In genomic region chr12:123905319-123905925, GRCh38 we compare ENCODE assay signal across 8 cellular contexts.
DNase-seq lines count a peak whose midpoint lies in the region; ATAC-seq and TF ChIP-seq lines count a peak whose summit lies in the region.

No MANE protein-coding gene starts in this region.

- no TSS peak for BruUV-seq in mammary epithelial cell (replicated peaks; lab: Mats Ljungman, UMichigan)

- peak; percentile 21 to 45 for DNase-seq in NCI-H2081 (lab: John Stamatoyannopoulos, UW)
- DNase-seq in NCI-H2081 treated with DMSO at 0.1 percent for 48 hours (lab: John Stamatoyannopoulos, UW) = no peak
- peak; percentile 44 for DNase-seq in NCI-H2029 treated with DMSO at 0.1 percent for 48 hours (lab: John Stamatoyannopoulos, UW)
- no peak for DNase-seq in activated B cell treated with CpG ODN at 0.5 μM for 24 hours
- DNase-seq in mammary epithelial cell = peak; percentile 74
- peak; percentile 18 for DNase-seq in kidney epithelial cell (ENCODE audit: low read depth)
- DNase-seq in stimulated activated CD4-positive, alpha-beta T cell treated with anti-CD3 and anti-CD28 coated beads, Interleukin-2, amount 100 ng/mL, for 48 hours = peak; percentile 67 to 74

- dilution Hi-C loops in mammary epithelial cell (cut with HindIII; ENCODE audit: low sequenced_read_pairs) = no loop called here

- CTCF ChIA-PET in activated B cell treated with CpG ODN at 0.5 μM for 24 hours (lab: Charles Lee) = interaction anchor here (0.6 to 3.2 kb wide), 8 partner anchors 13 to 635 kb away, joined by 3 to 34 read pairs (median 4); no protein-coding TSS in a partner anchor
- CTCF ChIA-PET in mammary epithelial cell (lab: Charles Lee; ENCODE audit: low non-redundant PET) = interaction anchor here (0.7 kb wide), 2 partner anchors 12 to 137 kb away, joined by 3 to 5 read pairs; no protein-coding TSS in a partner anchor

- no peak overlapping the region for H2AFZ ChIP-seq in mammary epithelial cell (ENCODE audit: low read depth, low read length)

- peaks cover 11% of the 10 kb centered on the region for H3K4me1 ChIP-seq in mammary epithelial cell (ENCODE audit: insufficient read depth, low read length)

- POLR2A ChIA-PET in activated B cell treated with CpG ODN at 0.5 μM for 24 hours (lab: Charles Lee) = no interaction called here

- WGBS in mammary epithelial cell (ENCODE audit: low coverage, missing lambda C conversion rate) = 36% methylated on average over 9 of the region's 9 CpGs

- H3K27me3 Mint-ChIP-seq in activated B cell treated with CpG ODN at 0.5 μM for 24 hours = peaks cover 14% of the 10 kb centered on the region

- H3K27me3 ChIP-seq in mammary epithelial cell (ENCODE audit: insufficient read depth, low read length) (peaks cover 2% of the 10 kb centered on the region), kidney epithelial cell (ENCODE audit: control insufficient read depth, insufficient read depth, low read length) (peaks cover 11% of the 10 kb centered on the region)

- no peaks in the 10 kb centered on the region for H3K36me3 ChIP-seq in mammary epithelial cell (ENCODE audit: insufficient read depth, low read length)
- no peaks in the 10 kb centered on the region for H3K36me3 ChIP-seq in kidney epithelial cell (ENCODE audit: control insufficient read depth, insufficient read depth, low read length)

- H3K9me3 ChIP-seq in mammary epithelial cell (replicated peaks; ENCODE audit: insufficient read depth, low read length) = no peaks in the 10 kb centered on the region

- peak overlapping the region; percentile 43 for H3K27ac Mint-ChIP-seq in activated B cell treated with CpG ODN at 0.5 μM for 24 hours

- H3K4me1 Mint-ChIP-seq in activated B cell treated with CpG ODN at 0.5 μM for 24 hours = peaks cover 5% of the 10 kb centered on the region

- H3K4me2 ChIP-seq in mammary epithelial cell (ENCODE audit: insufficient read depth, low read depth, low read length) = no peak overlapping the region

- no peak overlapping the region for H3K4me3 Mint-ChIP-seq in activated B cell treated with CpG ODN at 0.5 μM for 24 hours

- H3K27ac ChIP-seq in mammary epithelial cell (ENCODE audit: insufficient read depth, low read depth, low read length) = no peak overlapping the region

- in situ Hi-C loops in mammary epithelial cell (cut with MboI; ENCODE audit: low sequenced_read_pairs in 2 of 2) = no loop called here

- TF ChIP-seq CTCF in activated B cell treated with CpG ODN at 0.5 μM for 24 hours (IDR thresholded peaks at IDR 0.05) = peak; percentile 33
- peak; percentile 81 to 93 for TF ChIP-seq CTCF in mammary epithelial cell (conservative IDR thresholded peaks at IDR 0.05 in 1 of 2, IDR thresholded peaks at IDR 0.05 in 1 of 2; ENCODE audit: extremely low read depth in 1 of 2, insufficient read depth in 1 of 2, low read depth in 1 of 2, low read length in 2 of 2)
- TF ChIP-seq CTCF in kidney epithelial cell (IDR thresholded peaks at IDR 0.05; ENCODE audit: insufficient read depth, low read length, poor library complexity, severe bottlenecking) = peak; percentile 79

- H3K9me3 Mint-ChIP-seq in activated B cell treated with CpG ODN at 0.5 μM for 24 hours = no peaks in the 10 kb centered on the region

- H3K4me3 ChIP-seq in mammary epithelial cell (replicated peaks in 1 of 3; ENCODE audit: insufficient read depth in 1 of 3, low read depth in 2 of 3, low read length in 3 of 3) (no peak overlapping the region), kidney epithelial cell (ENCODE audit: low read depth, low read length) (no peak overlapping the region)

- H3K9ac ChIP-seq in mammary epithelial cell (ENCODE audit: insufficient read depth, low read length) = no peak overlapping the region

- H3K36me3 Mint-ChIP-seq in activated B cell treated with CpG ODN at 0.5 μM for 24 hours (ENCODE audit: low read depth) = no peaks in the 10 kb centered on the region

- H4K20me1 ChIP-seq in mammary epithelial cell (ENCODE audit: insufficient read depth, low read length) = no peaks in the 10 kb centered on the region

- no peaks in the 10 kb centered on the region for H3K79me2 ChIP-seq in mammary epithelial cell (ENCODE audit: insufficient read depth, low read length)

- intact Hi-C loops in activated B cell treated with CpG ODN at 0.5 μM for 24 hours (cut with micrococcal nuclease) = loop anchor here (1.0 to 10.0 kb wide), 3 partner anchors 79 to 869 kb away; no protein-coding TSS in a partner anchor
- intact Hi-C loops in mammary epithelial cell (cut with micrococcal nuclease) = loop anchor here (1.0 to 2.0 kb wide), 3 partner anchors 69 to 127 kb away; no protein-coding TSS in a partner anchor

- ATAC-seq in activated B cell treated with CpG ODN at 0.5 μM for 24 hours (ENCODE audit: low read depth) (peak; percentile 64), HG02852 (IDR thresholded peaks at IDR 0.05; ENCODE audit: unreplicated experiment) (no peak)

Comparison
In these comparisons a context has a peak if more than half of its experiments do, and no peak if none do; other contexts are left out.
1. DNase-seq: peak in NCI-H2081 (2 of 2), NCI-H2029 treated with DMSO at 0.1 percent for 48 hours (single experiment), mammary epithelial cell (single experiment), kidney epithelial cell (single experiment) and stimulated activated CD4-positive, alpha-beta T cell treated with anti-CD3 and anti-CD28 coated beads, Interleukin-2, amount 100 ng/mL, for 48 hours (2 of 2); none in NCI-H2081 treated with DMSO at 0.1 percent for 48 hours (single experiment) and activated B cell treated with CpG ODN at 0.5 μM for 24 hours (single experiment).
2. CTCF ChIP-seq: peak in every context shown above with its lines; median percentile 87 in mammary epithelial cell; 79 in kidney epithelial cell; 33 in activated B cell treated with CpG ODN at 0.5 μM for 24 hours.